Comparison of ENCODE assay signal across 1 cellular context in the genomic region with DNA sequence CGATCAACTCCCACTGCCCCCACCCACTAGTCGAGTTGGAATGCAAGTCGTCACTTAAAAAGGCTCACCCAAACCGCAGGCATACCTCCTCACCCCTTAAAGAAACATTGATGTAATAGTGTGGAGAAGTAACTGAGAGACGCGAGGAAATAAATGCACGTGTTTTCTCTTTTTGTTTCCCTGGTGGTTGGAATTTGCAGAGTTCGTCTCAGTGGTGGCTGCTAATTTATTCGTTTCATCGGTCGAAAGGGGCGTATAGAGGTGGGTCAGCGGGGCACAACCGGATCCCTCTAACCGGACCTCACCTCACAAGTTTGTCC.
TF ChIP-seq lines count a peak whose summit lies in the region.

No MANE protein-coding gene starts in this region.

TF ChIP-seq in IMR-90, 13 proteins besides CTCF, POLR2A, EP300 and RAD21:
- no peak for TF ChIP-seq SMC3 (IDR thresholded peaks at IDR 0.05; ENCODE audit: low read depth, low read length)
- no peak for TF ChIP-seq BHLHE40 (IDR thresholded peaks at IDR 0.05; ENCODE audit: low read depth, low read length)
- no peak for TF ChIP-seq CHD1 (IDR thresholded peaks at IDR 0.05; ENCODE audit: low read depth, low read length)
- no peak for TF ChIP-seq CEBPB (IDR thresholded peaks at IDR 0.05; ENCODE audit: low read depth, low read length)
- TF ChIP-seq, protein P1, sequence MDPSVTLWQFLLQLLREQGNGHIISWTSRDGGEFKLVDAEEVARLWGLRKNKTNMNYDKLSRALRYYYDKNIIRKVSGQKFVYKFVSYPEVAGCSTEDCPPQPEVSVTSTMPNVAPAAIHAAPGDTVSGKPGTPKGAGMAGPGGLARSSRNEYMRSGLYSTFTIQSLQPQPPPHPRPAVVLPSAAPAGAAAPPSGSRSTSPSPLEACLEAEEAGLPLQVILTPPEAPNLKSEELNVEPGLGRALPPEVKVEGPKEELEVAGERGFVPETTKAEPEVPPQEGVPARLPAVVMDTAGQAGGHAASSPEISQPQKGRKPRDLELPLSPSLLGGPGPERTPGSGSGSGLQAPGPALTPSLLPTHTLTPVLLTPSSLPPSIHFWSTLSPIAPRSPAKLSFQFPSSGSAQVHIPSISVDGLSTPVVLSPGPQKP (IDR thresholded peaks at IDR 0.05; ENCODE audit: borderline replicate concordance, low read depth, low read length), result no peak
- no peak for TF ChIP-seq MAFK (IDR thresholded peaks at IDR 0.05; ENCODE audit: low read depth, low read length)
- TF ChIP-seq, protein P2, sequence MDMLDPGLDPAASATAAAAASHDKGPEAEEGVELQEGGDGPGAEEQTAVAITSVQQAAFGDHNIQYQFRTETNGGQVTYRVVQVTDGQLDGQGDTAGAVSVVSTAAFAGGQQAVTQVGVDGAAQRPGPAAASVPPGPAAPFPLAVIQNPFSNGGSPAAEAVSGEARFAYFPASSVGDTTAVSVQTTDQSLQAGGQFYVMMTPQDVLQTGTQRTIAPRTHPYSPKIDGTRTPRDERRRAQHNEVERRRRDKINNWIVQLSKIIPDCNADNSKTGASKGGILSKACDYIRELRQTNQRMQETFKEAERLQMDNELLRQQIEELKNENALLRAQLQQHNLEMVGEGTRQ (IDR thresholded peaks at IDR 0.05; ENCODE audit: low read depth, low read length), result no peak
